28 cellular contexts compared by ENCODE assay signal in genomic region chr13:106514928-106515634, GRCh38. TPM values are rescaled to one million over a fixed set of nuclear protein-coding genes. Genes with fewer than 3 reads are reported as not detected.
A peak's percentile ranks its signal among the peaks of the same experiment; 100 is the strongest.
DNase-seq lines count a peak whose midpoint lies in the region; ATAC-seq and TF ChIP-seq lines count a peak whose summit lies in the region.
"Had no signal": no experiment of that assay in that cellular context is flagged by ENCODE, and none has a peak within 500 bp of the region (broad histone marks: within the 10 kb centered on the region; RNA-seq: fewer than 3 reads in every experiment).

No MANE protein-coding gene starts in this region.

- H3K36me3 ChIP-seq in muscle layer of duodenum (ENCODE audit: control insufficient read depth in 1 of 2, insufficient read depth in 2 of 2, low read length in 2 of 2) = peaks cover 0 to 4% of the 10 kb centered on the region in 2 donors
- peaks cover 0 to 3% (median 0%) of the 10 kb centered on the region in 5 donors for H3K36me3 ChIP-seq in subcutaneous abdominal adipose tissue (ENCODE audit: control insufficient read depth in 5 of 5, insufficient read depth in 5 of 5, low read length in 5 of 5)

- H3K27me3 Mint-ChIP-seq in brain = no peaks in the 10 kb centered on the region

- ATAC-seq in GM18907 (IDR thresholded peaks at IDR 0.05; ENCODE audit: unreplicated experiment) (no peak), GM21786 (IDR thresholded peaks at IDR 0.05; ENCODE audit: unreplicated experiment) (no peak)
- ATAC-seq: CD8-positive, alpha-beta T cell; SK-N-SH treated with all-trans-retinoic acid at 6 μM for 48 hours; stimulated activated memory B cell treated with anti-CD40 and anti-IgM and Interleukin-4, amounts not matched to agents 10 μg/mL and 1 μg/mL and 100 μg/mL, for 72 hours had no signal

- H3K27me3 ChIP-seq in muscle layer of duodenum (ENCODE audit: low read depth, low read length) = no peaks in the 10 kb centered on the region
- peaks cover 0 to 3% (median 0%) of the 10 kb centered on the region in 5 donors for H3K27me3 ChIP-seq in subcutaneous abdominal adipose tissue (ENCODE audit: control insufficient read depth in 5 of 5, insufficient read depth in 4 of 5, low read length in 5 of 5)
- H3K27me3 ChIP-seq: BE2C, brain microvascular endothelial cell, left lung, testis, vagina had no signal

- H3K27ac ChIP-seq in muscle layer of duodenum (ENCODE audit: low read length) (peak overlapping the region; percentile 52), subcutaneous abdominal adipose tissue (ENCODE audit: low read depth, low read length) (peak overlapping the region; percentile 3)
- H3K27ac ChIP-seq: brain microvascular endothelial cell, left lung, testis, vagina had no signal

- H3K4me3 ChIP-seq in muscle layer of duodenum (ENCODE audit: low read depth in 1 of 2, low read length in 2 of 2) (no peak overlapping the region), subcutaneous abdominal adipose tissue (ENCODE audit: low read depth in 1 of 5, low read length in 5 of 5) (no peak overlapping the region)
- H3K4me3 ChIP-seq: left lung, testis, vagina had no signal

- no peak overlapping the region for H3K9ac ChIP-seq in subcutaneous abdominal adipose tissue (ENCODE audit: low read length in 5 of 5)

- H3K4me1 ChIP-seq in muscle layer of duodenum (ENCODE audit: control insufficient read depth in 1 of 2, insufficient read depth in 2 of 2, low read length in 2 of 2) (peaks cover 7 to 14% of the 10 kb centered on the region in 2 donors), subcutaneous abdominal adipose tissue (ENCODE audit: control insufficient read depth in 5 of 5, insufficient read depth in 5 of 5, low read length in 5 of 5) (peaks cover 0 to 24% (median 0%) of the 10 kb centered on the region in 5 donors)

- no peaks in the 10 kb centered on the region for H3K9me3 ChIP-seq in muscle layer of duodenum (ENCODE audit: control insufficient read depth in 1 of 2, low read length in 2 of 2)
- H3K9me3 ChIP-seq in subcutaneous abdominal adipose tissue (ENCODE audit: control insufficient read depth in 5 of 5, low read length in 5 of 5) = no peaks in the 10 kb centered on the region
- H3K9me3 ChIP-seq: left lung, testis, vagina had no signal

- peaks cover 86% of the 10 kb centered on the region for H3K4me1 Mint-ChIP-seq in brain
- H3K4me1 Mint-ChIP-seq: immature natural killer cell; naive B cell; stimulated activated memory B cell treated with anti-CD40 and anti-IgM and Interleukin-4, amounts not matched to agents 10 μg/mL and 1 μg/mL and 100 μg/mL, for 72 hours had no signal

- H3K9me3 Mint-ChIP-seq in brain = no peaks in the 10 kb centered on the region
- H3K9me3 Mint-ChIP-seq: activated naive CD4-positive, alpha-beta T cell treated with anti-CD3 and anti-CD28 coated beads for 36 hours; activated T-helper 1 cell treated with anti-CD3 and anti-CD28 coated beads, Interleukin-12 subunit alpha, Interleukin-12 subunit beta, Interleukin-2, Interleukin-4 antibody, amounts not matched to agents 30 ng/mL and 10 ng/mL and 1 ng/mL, durations not matched to agents 14 hours and 24 hours and 36 hours; CD8-positive, alpha-beta T cell; immature natural killer cell; naive B cell; stimulated activated memory B cell treated with anti-CD40 and anti-IgM and Interleukin-4, amounts not matched to agents 10 μg/mL and 1 μg/mL and 100 μg/mL, for 72 hours; T-helper 1 cell treated with Interleukin-12 subunit alpha and Interleukin-12 subunit beta and Interleukin-4 antibody, amounts not matched to agents 30 μg/mL and 1 μg/mL, for 36 hours had no signal

- H3K27ac Mint-ChIP-seq in brain = peak overlapping the region; percentile 15 to 82 (median 65)
- H3K27ac Mint-ChIP-seq: activated naive CD4-positive, alpha-beta T cell treated with anti-CD3 and anti-CD28 coated beads for 36 hours; activated T-helper 1 cell treated with anti-CD3 and anti-CD28 coated beads, Interleukin-12 subunit alpha, Interleukin-12 subunit beta, Interleukin-2, Interleukin-4 antibody, amounts not matched to agents 30 ng/mL and 10 ng/mL and 1 ng/mL, durations not matched to agents 14 hours and 24 hours and 36 hours; CD8-positive, alpha-beta T cell; immature natural killer cell; naive B cell; stimulated activated memory B cell treated with anti-CD40 and anti-IgM and Interleukin-4, amounts not matched to agents 10 μg/mL and 1 μg/mL and 100 μg/mL, for 72 hours; T-helper 1 cell treated with Interleukin-12 subunit alpha and Interleukin-12 subunit beta and Interleukin-4 antibody, amounts not matched to agents 30 μg/mL and 1 μg/mL, for 36 hours had no signal

- no peak for TF ChIP-seq CTCF in brain (conservative IDR thresholded peaks at IDR 0.05)

- CTCF ChIA-PET in HEK293T (lab: Yijun Ruan, JAX) = interaction anchor here (0.8 kb wide), 1 partner anchor 369 kb away, joined by 3 read pairs; no protein-coding TSS in a partner anchor

- DNase-seq in HEK293T (ENCODE audit: extremely low spot score) = no peak
- no peak for DNase-seq in HK-2 (ENCODE audit: unreplicated experiment)
- DNase-seq: activated CD4-positive, alpha-beta T cell treated with anti-CD3 and anti-CD28 coated beads, Interleukin-2, amount 50 U/mL, for 48 hours; activated naive CD4-positive, alpha-beta T cell treated with anti-CD3 and anti-CD28 coated beads for 36 hours; BE2C; brain microvascular endothelial cell; CD8-positive, alpha-beta T cell; DMS 273 treated with DMSO at 0.1 percent for 48 hours; effector CD8-positive, alpha-beta T cell; erythroblast; immature natural killer cell; left lung; mesendoderm; naive B cell; NCI-H2029 treated with DMSO at 0.1 percent for 48 hours; NCI-H526; Right ventricle myocardium superior; testis had no signal

- POLR2A ChIA-PET in HEK293T (lab: Yijun Ruan, JAX) = interaction anchor here (0.9 kb wide), 1 partner anchor 21 kb away, joined by 3 read pairs; the partner anchor contains the start of gene EFNB2

- peak overlapping the region; percentile 3 to 65 (median 57) for H3K4me3 Mint-ChIP-seq in brain
- H3K4me3 Mint-ChIP-seq: activated naive CD4-positive, alpha-beta T cell treated with anti-CD3 and anti-CD28 coated beads for 36 hours; activated T-helper 1 cell treated with anti-CD3 and anti-CD28 coated beads, Interleukin-12 subunit alpha, Interleukin-12 subunit beta, Interleukin-2, Interleukin-4 antibody, amounts not matched to agents 30 ng/mL and 10 ng/mL and 1 ng/mL, durations not matched to agents 14 hours and 24 hours and 36 hours; CD8-positive, alpha-beta T cell; immature natural killer cell; naive B cell; stimulated activated memory B cell treated with anti-CD40 and anti-IgM and Interleukin-4, amounts not matched to agents 10 μg/mL and 1 μg/mL and 100 μg/mL, for 72 hours; T-helper 1 cell treated with Interleukin-12 subunit alpha and Interleukin-12 subunit beta and Interleukin-4 antibody, amounts not matched to agents 30 μg/mL and 1 μg/mL, for 36 hours had no signal

- H3K36me3 Mint-ChIP-seq in brain = peaks cover 48% of the 10 kb centered on the region
- H3K36me3 Mint-ChIP-seq: CD8-positive, alpha-beta T cell; immature natural killer cell; naive B cell; stimulated activated memory B cell treated with anti-CD40 and anti-IgM and Interleukin-4, amounts not matched to agents 10 μg/mL and 1 μg/mL and 100 μg/mL, for 72 hours had no signal

TF ChIP-seq in HEK293T, 16 proteins besides CTCF, POLR2A, EP300 and RAD21:
- TF ChIP-seq, protein P1, sequence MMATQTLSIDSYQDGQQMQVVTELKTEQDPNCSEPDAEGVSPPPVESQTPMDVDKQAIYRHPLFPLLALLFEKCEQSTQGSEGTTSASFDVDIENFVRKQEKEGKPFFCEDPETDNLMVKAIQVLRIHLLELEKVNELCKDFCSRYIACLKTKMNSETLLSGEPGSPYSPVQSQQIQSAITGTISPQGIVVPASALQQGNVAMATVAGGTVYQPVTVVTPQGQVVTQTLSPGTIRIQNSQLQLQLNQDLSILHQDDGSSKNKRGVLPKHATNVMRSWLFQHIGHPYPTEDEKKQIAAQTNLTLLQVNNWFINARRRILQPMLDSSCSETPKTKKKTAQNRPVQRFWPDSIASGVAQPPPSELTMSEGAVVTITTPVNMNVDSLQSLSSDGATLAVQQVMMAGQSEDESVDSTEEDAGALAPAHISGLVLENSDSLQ (IDR thresholded peaks at IDR 0.05) = peak; percentile 20; the same call in 1 of the 2 replicates
- no peak for TF ChIP-seq L3MBTL2 (conservative IDR thresholded peaks at IDR 0.05)

RNA-seq across cellular contexts. Expression of gene EFNB2, which starts 20.4 kb away (rescaled TPM):
- polyA plus RNA-seq in brain (ENCODE audit: insufficient read depth, low read depth, low replicate concordance) = 7.3 TPM

RNA-seq across cellular contexts. Expression of gene ARGLU1, which starts 52.9 kb away (rescaled TPM):
- polyA plus RNA-seq in brain (ENCODE audit: insufficient read depth, low read depth, low replicate concordance) = 10.1 TPM
